Comparison of ENCODE assay signal across 6 cellular contexts in the genomic region with DNA sequence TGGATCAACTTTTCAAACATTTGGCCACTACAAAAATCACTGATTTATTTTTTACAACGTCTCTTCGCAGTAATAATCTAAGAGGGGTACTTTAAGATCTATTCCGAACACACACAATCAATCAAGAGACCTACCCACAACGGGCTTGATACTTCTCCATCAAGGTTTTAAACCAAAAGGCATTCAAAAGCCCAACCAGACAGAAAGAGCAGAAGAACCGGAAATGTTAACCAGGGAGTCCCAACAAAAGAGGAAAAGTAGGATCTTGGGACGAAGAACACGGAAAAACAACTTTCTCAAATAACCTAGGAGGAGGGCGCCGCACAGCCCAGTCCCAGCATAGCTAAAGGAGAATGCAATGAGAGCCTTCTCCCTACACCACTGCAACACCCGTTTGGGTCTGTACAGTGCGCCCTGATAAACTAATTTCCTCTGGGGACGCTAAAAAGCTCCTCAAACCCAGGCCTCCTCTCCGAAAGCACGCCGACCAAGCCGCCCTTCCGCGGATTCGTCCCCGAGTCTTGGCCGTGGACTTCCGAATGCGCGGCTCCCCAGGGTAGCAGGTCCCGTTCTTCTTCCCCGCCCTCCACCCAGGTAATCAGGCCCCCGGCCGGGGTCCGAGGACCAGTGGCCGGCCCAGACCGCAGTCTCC. TPM values are rescaled to one million over a fixed set of nuclear protein-coding genes. Genes with fewer than 3 reads are reported as not detected.
DNase-seq lines count a peak whose midpoint lies in the region; ATAC-seq and TF ChIP-seq lines count a peak whose summit lies in the region.

No MANE protein-coding gene starts in this region.

- peak; percentile 22 for ATAC-seq in GM21529 (IDR thresholded peaks at IDR 0.05; ENCODE audit: unreplicated experiment)
- ATAC-seq in stimulated activated naive CD8-positive, alpha-beta T cell treated with anti-CD3 and anti-CD28 coated beads, Interleukin-15, Interleukin-2, amounts not matched to agents 100 U/mL and 50 U/mL, for 24 hours: peak; percentile 2

- H3K79me2 ChIP-seq in MM.1S (ENCODE audit: low read length): peaks cover 54% of the 10 kb centered on the region

- H4K20me1 ChIP-seq in MM.1S (ENCODE audit: insufficient read depth, low read length): 0 out of 2 replicates have a peak, but pooled peaks cover 13% of the 10 kb centered on the region

- H3K4me1 ChIP-seq in MM.1S (ENCODE audit: low read length): peaks cover 19% of the 10 kb centered on the region
- peaks cover 17 to 51% (median 19%) of the 10 kb centered on the region in 3 donors for H3K4me1 ChIP-seq in esophagus squamous epithelium

- H3K4me3 ChIP-seq in MM.1S (ENCODE audit: low read length): peak overlapping the region; percentile 97
- H3K4me3 ChIP-seq in esophagus squamous epithelium: peak overlapping the region; percentile 79 to 100 (median 94)

- TF ChIP-seq CTCF in MM.1S (IDR thresholded peaks at IDR 0.05; ENCODE audit: low read length) (no peak), esophagus squamous epithelium (IDR thresholded peaks at IDR 0.05) (no peak)

- H3K4me2 ChIP-seq in MM.1S (ENCODE audit: low read depth, low read length): peak overlapping the region; percentile 85

- no peak for TF ChIP-seq POLR2A in esophagus squamous epithelium (IDR thresholded peaks at IDR 0.05)

- intact Hi-C loops in esophagus squamous epithelium (cut with DNase I): no loop called here

- no peaks in the 10 kb centered on the region for H3K9me3 ChIP-seq in MM.1S (replicated peaks; ENCODE audit: insufficient read depth, low read length)
- no peaks in the 10 kb centered on the region for H3K9me3 ChIP-seq in esophagus squamous epithelium

- 2 to 4% methylated on average over 11 to 25 of the region's 31 CpGs for WGBS in esophagus squamous epithelium, 2 donors

- H3K9ac ChIP-seq in MM.1S (ENCODE audit: low read length): peak overlapping the region; percentile 98

- peaks cover 5% of the 10 kb centered on the region for H3K36me3 ChIP-seq in MM.1S (replicated peaks; ENCODE audit: insufficient read depth, low read length)
- peaks cover 0 to 37% (median 22%) of the 10 kb centered on the region in 3 donors for H3K36me3 ChIP-seq in esophagus squamous epithelium

- H3K27ac ChIP-seq in MM.1S (ENCODE audit: low read length): peak overlapping the region; percentile 44; the same call in 1 of the 2 replicates
- peak overlapping the region; percentile 88 to 93 (median 90) for H3K27ac ChIP-seq in esophagus squamous epithelium

- DNase-seq in MM.1S (peak; percentile 41), esophagus squamous epithelium (lab: John Stamatoyannopoulos, UW) (no peak), NCI-H1048 (lab: John Stamatoyannopoulos, UW) (no peak), NCI-H1105 (lab: John Stamatoyannopoulos, UW) (no peak)
- peak; percentile 38 for DNase-seq in stimulated activated naive CD8-positive, alpha-beta T cell treated with anti-CD3 and anti-CD28 coated beads, Interleukin-15, Interleukin-2, amounts not matched to agents 100 U/mL and 50 U/mL, for 24 hours

- H3F3A ChIP-seq in MM.1S (ENCODE audit: insufficient read depth, low read length): no peaks in the 10 kb centered on the region

- H2AFZ ChIP-seq in MM.1S (ENCODE audit: low read length): peak overlapping the region; percentile 72

- no peaks in the 10 kb centered on the region for H3K27me3 ChIP-seq in MM.1S (replicated peaks; ENCODE audit: insufficient read depth, low read length)
- H3K27me3 ChIP-seq in esophagus squamous epithelium: no peaks in the 10 kb centered on the region

- H3K9me2 ChIP-seq in MM.1S (replicated peaks; ENCODE audit: insufficient read depth, low read length): no peaks in the 10 kb centered on the region

RNA-seq across cellular contexts. Expression of a gene that starts 0.6 kb away (rescaled TPM):
- 100 to 1,000 TPM in 3 of 4 donors, 10 to 100 TPM in 1; 75.5 to 237 (median 192) TPM for total RNA-seq in esophagus squamous epithelium

RNA-seq across cellular contexts. Expression of a gene that starts 7.1 kb away (rescaled TPM):
- total RNA-seq in esophagus squamous epithelium: 10 to 100 TPM in 3 of 4 donors, 1 to 10 TPM in 1; 6.6 to 43.3 (median 23.3) TPM

RNA-seq across cellular contexts. Expression of a gene that starts 18.7 kb away (rescaled TPM):
- under 1 TPM in 2 of 4 donors, not detected in 2; 0.38 to 0.62 TPM for total RNA-seq in esophagus squamous epithelium

RNA-seq across cellular contexts. Expression of a gene that starts 37.0 kb away (rescaled TPM):
- 10 to 100 TPM; 43.0 to 85.3 (median 53.4) TPM for total RNA-seq in esophagus squamous epithelium

RNA-seq across cellular contexts. Expression of a gene that starts 45.2 kb away (rescaled TPM):
- total RNA-seq in esophagus squamous epithelium: not detected

Comparison
In these comparisons a context has a peak if more than half of its experiments do, and no peak if none do; other contexts are left out.
1. DNase-seq: peak in MM.1S (single experiment) and stimulated activated naive CD8-positive, alpha-beta T cell treated with anti-CD3 and anti-CD28 coated beads, Interleukin-15, Interleukin-2, amounts not matched to agents 100 U/mL and 50 U/mL, for 24 hours (single experiment); none in esophagus squamous epithelium (single experiment), NCI-H1048 (single experiment) and NCI-H1105 (single experiment).